ENCODE assay signal across 32 cellular contexts in genomic region chr12:130856088-130856487, GRCh38.
"Had no signal": no experiment of that assay in that cellular context is flagged by ENCODE, and none has a peak within 500 bp of the region (broad histone marks: within the 10 kb centered on the region; RNA-seq: fewer than 3 reads in every experiment).

No MANE protein-coding gene starts in this region.

- H3K27ac ChIP-seq: adrenal gland, ascending aorta, body of pancreas, brain microvascular endothelial cell, breast epithelium, cardiac muscle cell had no signal

- ATAC-seq: activated naive CD4-positive, alpha-beta T cell treated with anti-CD3 and anti-CD28 coated beads, Interleukin-2, amount 50 U/mL, for 72 hours; activated naive CD8-positive, alpha-beta T cell treated with anti-CD3 and anti-CD28 coated beads, Interleukin-2, amount 50 U/mL, for 24 hours; activated T-cell treated with anti-CD3 and anti-CD28 coated beads, Interleukin-2, amount 50 U/mL, for 4 hours; activated T-cell treated with anti-CD3 and anti-CD28 coated beads, Interleukin-2, amount 50 U/mL, for 72 hours; activated T-helper 17 cell treated with anti-CD3 and anti-CD28 coated beads, Interleukin-2, amount 50 U/mL, for 72 hours; body of pancreas had no signal

- H3K27me3 ChIP-seq: adrenal gland, ascending aorta, body of pancreas, brain microvascular endothelial cell, breast epithelium, cardiac muscle cell had no signal

- H3K4me1 ChIP-seq: adrenal gland, ascending aorta, body of pancreas, breast epithelium had no signal

- H3K36me3 ChIP-seq: adrenal gland, ascending aorta, brain microvascular endothelial cell, breast epithelium, cardiac muscle cell had no signal

- H3K9me3 ChIP-seq: adrenal gland, ascending aorta, body of pancreas, breast epithelium had no signal

- DNase-seq: activated effector memory CD4-positive, alpha-beta T cell treated with anti-CD3 and anti-CD28 coated beads, Interleukin-2, amount 50 U/mL, for 16 hours; activated effector memory CD4-positive, alpha-beta T cell treated with Interleukin-2 at 50 U/mL for 16 hours; activated gamma-delta T cell; activated gamma-delta T cell treated with Interleukin-2 at 50 U/mL for 16 hours; activated naive CD4-positive, alpha-beta T cell; activated naive CD4-positive, alpha-beta T cell treated with anti-CD3 and anti-CD28 coated beads for 36 hours; activated naive CD4-positive, alpha-beta T cell treated with anti-CD3 and anti-CD28 coated beads, Interleukin-2, amount 10 ng/mL, durations not matched to agents 7 days and 5 days; activated naive CD4-positive, alpha-beta T cell treated with anti-CD3 and anti-CD28 coated beads, Interleukin-2, amount 50 U/mL, for 16 hours; activated naive CD4-positive, alpha-beta T cell treated with Interleukin-2 at 50 U/mL for 16 hours; activated naive CD8-positive, alpha-beta T cell treated with anti-CD3 and anti-CD28 coated beads for 36 hours; activated naive CD8-positive, alpha-beta T cell treated with anti-CD3 and anti-CD28 coated beads, Interleukin-2, amount 10 ng/mL, durations not matched to agents 7 days and 5 days; activated naive CD8-positive, alpha-beta T cell treated with anti-CD3 and anti-CD28 coated beads, Interleukin-2, amount 50 U/mL, for 24 hours; activated T-cell treated with anti-CD3 and anti-CD28 coated beads, Interleukin-2, amount 50 U/mL, for 24 hours; activated T-cell treated with anti-CD3 and anti-CD28 coated beads, Interleukin-2, amount 50 U/mL, for 4 hours; activated T-cell treated with anti-CD3 and anti-CD28 coated beads, Interleukin-2, amount 50 U/mL, for 48 hours; activated T-cell treated with anti-CD3 and anti-CD28 coated beads, Interleukin-2, amount 50 U/mL, for 72 hours; adrenal gland; amniotic stem cell; amygdala; anterior cingulate cortex; body of pancreas; brain microvascular endothelial cell; caudate nucleus; central memory CD4-positive, alpha-beta T cell; cerebellar nuclear complex had no signal

- H3K4me3 ChIP-seq: adrenal gland, ascending aorta, body of pancreas, breast epithelium, cardiac muscle cell had no signal

- FAIRE-seq: astrocyte, bronchial epithelial cell had no signal
